Comparison of ENCODE assay signal across 13 cellular contexts in genomic region chr19:48907671-48908070, GRCh38. TPM values are rescaled to one million over a fixed set of nuclear protein-coding genes. Genes with fewer than 3 reads are reported as not detected.
A peak's percentile ranks its signal among the peaks of the same experiment; 100 is the strongest.
DNase-seq lines count a peak whose midpoint lies in the region; ATAC-seq, FAIRE-seq and TF ChIP-seq lines count a peak whose summit lies in the region.
"Had no signal": no experiment of that assay in that cellular context is flagged by ENCODE, and none has a peak within 500 bp of the region (broad histone marks: within the 10 kb centered on the region; RNA-seq: fewer than 3 reads in every experiment).

No MANE protein-coding gene starts in this region.

- H3K27ac ChIP-seq in A549 = no peak overlapping the region; a peak in 1 of 6 replicates
- H3K27ac ChIP-seq: tibial artery had no signal

- no peaks in the 10 kb centered on the region; the same call in 2 of the 3 replicates for H3K4me1 ChIP-seq in A549

- CTCF ChIA-PET in A549 (lab: Yijun Ruan, JAX) = interaction anchor here (1.3 kb wide), 1 partner anchor 11 kb away, joined by 3 read pairs; no protein-coding TSS in a partner anchor

- H3K4me3 ChIP-seq in A549 = no peak overlapping the region
- H3K4me3 ChIP-seq: skin epidermis, tibial artery had no signal

- H3K27me3 Mint-ChIP-seq in T-helper 17 cell = no peaks in the 10 kb centered on the region
- H3K27me3 Mint-ChIP-seq: natural killer cell treated with Interleukin-12 subunit alpha and Interleukin-12 subunit beta and Interleukin-15 and Interleukin-18, amount 100 ng/mL, for 72 hours had no signal

- TF ChIP-seq EP300 in A549 (IDR thresholded peaks at IDR 0.05) = no peak

- peaks cover 3% of the 10 kb centered on the region for H3K4me1 Mint-ChIP-seq in T-helper 17 cell

- H3K4me2 ChIP-seq in A549 = no peak overlapping the region
- H3K4me2 ChIP-seq: SK-N-SH had no signal

- 86% methylated on average over 14 of the region's 14 CpGs for WGBS in A549 (ENCODE audit: missing lambda C conversion rate)

- POLR2A ChIA-PET in A549 (lab: Yijun Ruan, JAX) = no interaction called here

- TF ChIP-seq RAD21 in A549 (conservative IDR thresholded peaks at IDR 0.05 in 1 of 2, IDR thresholded peaks at IDR 0.05 in 1 of 2) = no peak

- no peak for FAIRE-seq in A549 (lab: Jason Lieb, UNC)
- FAIRE-seq: islet of Langerhans had no signal

- no peak for TF ChIP-seq POLR2A in A549 (IDR thresholded peaks at IDR 0.05; ENCODE audit: low read length)

- TF ChIP-seq CTCF in A549 (IDR thresholded peaks at IDR 0.05) = no peak

- ATAC-seq in A549 (peak; percentile 17 to 36; a peak in 1 of 6 replicates), left colon (peak; percentile 93), T-helper 17 cell (no peak)
- ATAC-seq: natural killer cell treated with Interleukin-12 subunit alpha and Interleukin-12 subunit beta and Interleukin-15 and Interleukin-18, amount 100 ng/mL, for 72 hours had no signal

- H3K27ac Mint-ChIP-seq in T-helper 17 cell = no peak overlapping the region
- H3K27ac Mint-ChIP-seq: natural killer cell treated with Interleukin-12 subunit alpha and Interleukin-12 subunit beta and Interleukin-15 and Interleukin-18, amount 100 ng/mL, for 72 hours had no signal

- H3K9me3 ChIP-seq in A549 = no peaks in the 10 kb centered on the region
- no peaks in the 10 kb centered on the region for H3K9me3 ChIP-seq in T-helper 17 cell (ENCODE audit: control insufficient read depth, low read length, poor library complexity, severe bottlenecking)
- H3K9me3 ChIP-seq: SK-N-SH, tibial artery had no signal

- intact Hi-C loops in left colon (cut with DNase I, micrococcal nuclease) = no loop called here

- H3K4me3 Mint-ChIP-seq in T-helper 17 cell = no peak overlapping the region
- H3K4me3 Mint-ChIP-seq: natural killer cell treated with Interleukin-12 subunit alpha and Interleukin-12 subunit beta and Interleukin-15 and Interleukin-18, amount 100 ng/mL, for 72 hours had no signal

- H3K36me3 Mint-ChIP-seq in T-helper 17 cell (ENCODE audit: low read depth) = no peaks in the 10 kb centered on the region
- H3K36me3 Mint-ChIP-seq: natural killer cell treated with Interleukin-12 subunit alpha and Interleukin-12 subunit beta and Interleukin-15 and Interleukin-18, amount 100 ng/mL, for 72 hours had no signal

- no peak for DNase-seq in A549 (ENCODE audit: low read depth in 1 of 2, low spot score in 1 of 2)
- peak; percentile 56 to 59 for DNase-seq in left colon
- DNase-seq in T-helper 17 cell = no peak
- no peak for DNase-seq in cerebellar nuclear complex (lab: John Stamatoyannopoulos, UW)
- DNase-seq: DMS 273 treated with DMSO at 0.1 percent for 48 hours, NCI-H2107, SK-N-SH, tibial artery had no signal

TF ChIP-seq in A549, 52 proteins besides CTCF, POLR2A, EP300 and RAD21:
- TF ChIP-seq MAZ (IDR thresholded peaks at IDR 0.05; ENCODE audit: borderline replicate concordance, low read depth, low read length) = no peak
- no peak for TF ChIP-seq HMGXB4 (CRISPR knock-in tag; IDR thresholded peaks at IDR 0.05; ENCODE audit: borderline replicate concordance)
- TF ChIP-seq JUN (IDR thresholded peaks at IDR 0.05) = no peak
- TF ChIP-seq SMC3 (IDR thresholded peaks at IDR 0.05) = no peak
- TF ChIP-seq BHLHE40 (IDR thresholded peaks at IDR 0.05; ENCODE audit: low read depth, low read length) = no peak
- TF ChIP-seq HOXB13 (CRISPR knock-in tag; IDR thresholded peaks at IDR 0.05; ENCODE audit: low read depth) = no peak
- TF ChIP-seq MAX (IDR thresholded peaks at IDR 0.05) = no peak
- no peak for TF ChIP-seq HOXB5 (CRISPR knock-in tag; IDR thresholded peaks at IDR 0.05)
- TF ChIP-seq FOSL2 (IDR thresholded peaks at IDR 0.05) = no peak
- no peak for TF ChIP-seq FOSL2 (CRISPR knock-in tag; IDR thresholded peaks at IDR 0.05)
- no peak for TF ChIP-seq POLR2AphosphoS2 (conservative IDR thresholded peaks at IDR 0.05; ENCODE audit: low read length)
- no peak for TF ChIP-seq USF2 (IDR thresholded peaks at IDR 0.05)
- TF ChIP-seq CBX8 (IDR thresholded peaks at IDR 0.05) = no peak
- no peak for TF ChIP-seq MAFK (IDR thresholded peaks at IDR 0.05; ENCODE audit: partially characterized antibody)
- TF ChIP-seq GATA3 (IDR thresholded peaks at IDR 0.05; ENCODE audit: borderline replicate concordance) = no peak
- no peak for TF ChIP-seq MYC (IDR thresholded peaks at IDR 0.05; ENCODE audit: borderline replicate concordance, low read length)

RNA-seq across cellular contexts. Expression of gene NUCB1, which starts 7.6 kb away (rescaled TPM):
- 58.5 and 79.5 TPM in 2 replicates for polyA plus RNA-seq in A549 (2011; rRNA removed)
- 163 and 192 TPM in 2 replicates for polyA plus RNA-seq in A549 (2012; cell fraction: cytosol; rRNA removed)
- polyA plus RNA-seq in A549 (2012; cell fraction: nucleus; rRNA removed) = 342 and 441 TPM in 2 replicates
- polyA plus RNA-seq in A549 (2017; fragmentation: RNase III; extraction: RNeasy Plus Mini Kit Qiagen cat#74134 plus additional on column Dnase treatment) = 154 to 182 TPM (median 174 TPM) in 3 replicates
- polyA minus RNA-seq in A549 (2011; rRNA and poly(A)+ RNA removed) = 55.6 and 64.0 TPM in 2 replicates
- total RNA-seq in left colon = 100 to 1,000 TPM; 207 to 210 TPM
- 100 to 1,000 TPM; 118 to 135 TPM for total RNA-seq in T-helper 17 cell

RNA-seq across cellular contexts. Expression of gene TULP2, which starts 9.1 kb away (rescaled TPM):
- polyA plus RNA-seq in A549 (2011; rRNA removed) (not detected in 2 replicates), A549 (2017; fragmentation: RNase III; extraction: RNeasy Plus Mini Kit Qiagen cat#74134 plus additional on column Dnase treatment) (not detected in 3 replicates)
- polyA plus RNA-seq in A549 (2012; cell fraction: cytosol; rRNA removed) = 0.09 TPM in 1 of 2 replicates, not detected in the other
- polyA plus RNA-seq in A549 (2012; cell fraction: nucleus; rRNA removed) = 0.04 and 0.20 TPM in 2 replicates
- polyA minus RNA-seq in A549 (2011; rRNA and poly(A)+ RNA removed) = not detected in 2 replicates
- total RNA-seq in left colon (not detected), T-helper 17 cell (not detected)
- total RNA-seq: LHCN-M2; natural killer cell treated with Interleukin-12 subunit alpha and Interleukin-12 subunit beta and Interleukin-15 and Interleukin-18, amount 100 ng/mL, for 72 hours had no signal

RNA-seq across cellular contexts. Expression of gene DHDH, which starts 25.8 kb away (rescaled TPM):
- polyA plus RNA-seq in A549 (2011; rRNA removed) (0.60 and 0.78 TPM in 2 replicates), A549 (2017; fragmentation: RNase III; extraction: RNeasy Plus Mini Kit Qiagen cat#74134 plus additional on column Dnase treatment) (1.1 to 1.2 TPM (median 1.2 TPM) in 3 replicates)
- 0.90 and 1.1 TPM in 2 replicates for polyA plus RNA-seq in A549 (2012; cell fraction: cytosol; rRNA removed)
- polyA plus RNA-seq in A549 (2012; cell fraction: nucleus; rRNA removed) = 0.93 and 1.1 TPM in 2 replicates
- 0.29 TPM in 1 of 2 replicates, not detected in the other for polyA minus RNA-seq in A549 (2011; rRNA and poly(A)+ RNA removed)
- total RNA-seq in left colon (under 1 TPM in 1 of 2 donors, not detected in 1; 0.56 TPM), T-helper 17 cell (under 1 TPM; 0.50 to 0.86 TPM)
- total RNA-seq: dermis blood vessel endothelial cell, LHCN-M2 had no signal

RNA-seq across cellular contexts. Expression of gene PPP1R15A, which starts 35.5 kb away (rescaled TPM):
- polyA plus RNA-seq in A549 (2011; rRNA removed) (49.0 and 74.2 TPM in 2 replicates), A549 (2017; fragmentation: RNase III; extraction: RNeasy Plus Mini Kit Qiagen cat#74134 plus additional on column Dnase treatment) (28.1 to 29.7 TPM (median 29.2 TPM) in 3 replicates)
- polyA plus RNA-seq in A549 (2012; cell fraction: cytosol; rRNA removed) = 109 and 112 TPM in 2 replicates
- polyA plus RNA-seq in A549 (2012; cell fraction: nucleus; rRNA removed) = 162 and 179 TPM in 2 replicates
- polyA minus RNA-seq in A549 (2011; rRNA and poly(A)+ RNA removed) = 34.8 and 43.6 TPM in 2 replicates
- total RNA-seq in left colon (10 to 100 TPM; 39.4 to 40.4 TPM), T-helper 17 cell (1,000 to 10,000 TPM in 1 of 2 donors, 100 to 1,000 TPM in 1; 954 to 1,165 TPM)

RNA-seq across cellular contexts. Expression of gene PLEKHA4, which starts 39.3 kb away (rescaled TPM):
- 0.34 and 0.42 TPM in 2 replicates for polyA plus RNA-seq in A549 (2011; rRNA removed)
- polyA plus RNA-seq in A549 (2012; cell fraction: cytosol; rRNA removed) = 0.36 and 0.52 TPM in 2 replicates
- 0.97 TPM in 2 replicates for polyA plus RNA-seq in A549 (2012; cell fraction: nucleus; rRNA removed)
- polyA plus RNA-seq in A549 (2017; fragmentation: RNase III; extraction: RNeasy Plus Mini Kit Qiagen cat#74134 plus additional on column Dnase treatment) = 0.46 to 0.78 TPM (median 0.47 TPM) in 3 replicates
- 0.39 TPM in 1 of 2 replicates, not detected in the other for polyA minus RNA-seq in A549 (2011; rRNA and poly(A)+ RNA removed)
- 1 to 10 TPM; 4.3 to 8.6 TPM for total RNA-seq in left colon
- total RNA-seq in T-helper 17 cell = 1 to 10 TPM in 1 of 2 donors, under 1 TPM in 1; 0.42 to 3.0 TPM

Comparison
In these comparisons a context has a peak if more than half of its experiments do, and no peak if none do; other contexts are left out.
1. DNase-seq: peak in left colon (2 of 2); none in A549 (0 of 2), T-helper 17 cell (0 of 3) and cerebellar nuclear complex (0 of 2).